Comparison of ENCODE assay signal across 8 cellular contexts in genomic region chr2:120222186-120223033, GRCh38. TPM values are rescaled to one million over a fixed set of nuclear protein-coding genes. Genes with fewer than 3 reads are reported as not detected.
DNase-seq lines count a peak whose midpoint lies in the region; ATAC-seq and TF ChIP-seq lines count a peak whose summit lies in the region.

No MANE protein-coding gene starts in this region.

- CTCF ChIA-PET in HEK293 (lab: Yijun Ruan, JAX) = no interaction called here

- H3K27me3 Mint-ChIP-seq in activated T-helper 2 cell treated with anti-CD3 and anti-CD28 coated beads, Interferon-gamma antibody, Interleukin-2, Interleukin-4, amounts not matched to agents 10 μg/mL and 5 μg/mL and 100 μg/mL, durations not matched to agents 14 hours and 24 hours and 36 hours (ENCODE audit: low read depth) = no peaks in the 10 kb centered on the region
- no peaks in the 10 kb centered on the region for H3K27me3 Mint-ChIP-seq in stimulated activated memory B cell treated with anti-CD40 and anti-IgM and Interleukin-4, amounts not matched to agents 10 μg/mL and 1 μg/mL and 100 μg/mL, for 72 hours

- H3K4me1 Mint-ChIP-seq in activated T-helper 2 cell treated with anti-CD3 and anti-CD28 coated beads, Interferon-gamma antibody, Interleukin-2, Interleukin-4, amounts not matched to agents 10 μg/mL and 5 μg/mL and 100 μg/mL, durations not matched to agents 14 hours and 24 hours and 36 hours (ENCODE audit: low read depth) = peaks cover 50% of the 10 kb centered on the region
- peaks cover 63% of the 10 kb centered on the region for H3K4me1 Mint-ChIP-seq in stimulated activated memory B cell treated with anti-CD40 and anti-IgM and Interleukin-4, amounts not matched to agents 10 μg/mL and 1 μg/mL and 100 μg/mL, for 72 hours

- H3K9me3 Mint-ChIP-seq in activated T-helper 2 cell treated with anti-CD3 and anti-CD28 coated beads, Interferon-gamma antibody, Interleukin-2, Interleukin-4, amounts not matched to agents 10 μg/mL and 5 μg/mL and 100 μg/mL, durations not matched to agents 14 hours and 24 hours and 36 hours = no peaks in the 10 kb centered on the region
- H3K9me3 Mint-ChIP-seq in stimulated activated memory B cell treated with anti-CD40 and anti-IgM and Interleukin-4, amounts not matched to agents 10 μg/mL and 1 μg/mL and 100 μg/mL, for 72 hours = no peaks in the 10 kb centered on the region

- H3K27ac ChIP-seq in HEK293 (ENCODE audit: extremely low read depth, low read depth, low read length) = peak overlapping the region; percentile 81; the same call in 1 of the 2 replicates

- intact Hi-C loops in activated T-helper 2 cell treated with anti-CD3 and anti-CD28 coated beads, Interferon-gamma antibody, Interleukin-2, Interleukin-4, amounts not matched to agents 10 μg/mL and 5 μg/mL and 100 μg/mL, durations not matched to agents 14 hours and 24 hours and 36 hours (cut with micrococcal nuclease) = loop anchor here (1.0 to 5.0 kb wide), 6 partner anchors 10 to 855 kb away; partner anchors contain the start of genes C2orf76, DBI, EPB41L5 and RALB

- DNase-seq in activated T-helper 2 cell treated with anti-CD3 and anti-CD28 coated beads, Interferon-gamma antibody, Interleukin-2, Interleukin-4, amounts not matched to agents 10 μg/mL and 5 μg/mL and 100 μg/mL, durations not matched to agents 14 hours and 24 hours and 36 hours (ENCODE audit: low spot score) = no peak
- no peak for DNase-seq in NCI-H446 treated with DMSO at 0.1 percent for 48 hours (lab: John Stamatoyannopoulos, UW)

- no peak for TF ChIP-seq CTCF in HEK293 (tag by site-specific recombination; IDR thresholded peaks at IDR 0.05)

- H3K27ac Mint-ChIP-seq in activated T-helper 2 cell treated with anti-CD3 and anti-CD28 coated beads, Interferon-gamma antibody, Interleukin-2, Interleukin-4, amounts not matched to agents 10 μg/mL and 5 μg/mL and 100 μg/mL, durations not matched to agents 14 hours and 24 hours and 36 hours = peak overlapping the region; percentile 84
- peak overlapping the region; percentile 88 for H3K27ac Mint-ChIP-seq in stimulated activated memory B cell treated with anti-CD40 and anti-IgM and Interleukin-4, amounts not matched to agents 10 μg/mL and 1 μg/mL and 100 μg/mL, for 72 hours

- H3K4me3 ChIP-seq in HEK293 (ENCODE audit: low read depth, low read length) = peak overlapping the region; percentile 66
- peak overlapping the region; percentile 66; the same call in 1 of the 2 replicates for H3K4me3 ChIP-seq in iPS-18c (ENCODE audit: insufficient read depth, low read depth, low read length)

- POLR2A ChIA-PET in HEK293 (lab: Yijun Ruan, JAX) = interaction anchor here (1.0 to 2.0 kb wide), 8 partner anchors 10 to 30 kb away, joined by 3 to 14 read pairs (median 3); partner anchors contain the start of gene RALB

- H3K4me1 ChIP-seq in HEK293 (ENCODE audit: control insufficient read depth, insufficient read depth, low read length) = no peaks in the 10 kb centered on the region

- H3K36me3 Mint-ChIP-seq in activated T-helper 2 cell treated with anti-CD3 and anti-CD28 coated beads, Interferon-gamma antibody, Interleukin-2, Interleukin-4, amounts not matched to agents 10 μg/mL and 5 μg/mL and 100 μg/mL, durations not matched to agents 14 hours and 24 hours and 36 hours (ENCODE audit: low read depth) = peaks cover 49% of the 10 kb centered on the region
- peaks cover 44% of the 10 kb centered on the region for H3K36me3 Mint-ChIP-seq in stimulated activated memory B cell treated with anti-CD40 and anti-IgM and Interleukin-4, amounts not matched to agents 10 μg/mL and 1 μg/mL and 100 μg/mL, for 72 hours

- H3K4me3 Mint-ChIP-seq in activated T-helper 2 cell treated with anti-CD3 and anti-CD28 coated beads, Interferon-gamma antibody, Interleukin-2, Interleukin-4, amounts not matched to agents 10 μg/mL and 5 μg/mL and 100 μg/mL, durations not matched to agents 14 hours and 24 hours and 36 hours (ENCODE audit: low read depth) = peak overlapping the region; percentile 73
- peak overlapping the region; percentile 85 for H3K4me3 Mint-ChIP-seq in stimulated activated memory B cell treated with anti-CD40 and anti-IgM and Interleukin-4, amounts not matched to agents 10 μg/mL and 1 μg/mL and 100 μg/mL, for 72 hours

- peaks cover 0 to 30% of the 10 kb centered on the region in 2 experiments; a peak in 1 of 3 replicates for H3K36me3 ChIP-seq in HEK293 (ENCODE audit: control insufficient read depth in 2 of 2, insufficient read depth in 1 of 2, low read length in 2 of 2)

- no peaks in the 10 kb centered on the region for H3K9me3 ChIP-seq in HEK293 (ENCODE audit: control insufficient read depth, insufficient read depth, low read depth, low read length)
- H3K9me3 ChIP-seq in iPS-18c (ENCODE audit: control insufficient read depth, insufficient read depth, low read length) = peaks cover 4% of the 10 kb centered on the region

- no peak for ATAC-seq in stimulated activated memory B cell treated with anti-CD40 and anti-IgM and Interleukin-4, amounts not matched to agents 10 μg/mL and 1 μg/mL and 100 μg/mL, for 72 hours
- ATAC-seq in HG03460 (IDR thresholded peaks at IDR 0.05; ENCODE audit: unreplicated experiment) = no peak
- no peak for ATAC-seq in GM19395 (IDR thresholded peaks at IDR 0.05; ENCODE audit: unreplicated experiment)
- no peak for ATAC-seq in HG02840 (IDR thresholded peaks at IDR 0.05; ENCODE audit: low FRiP score, unreplicated experiment)

TF ChIP-seq in HEK293, 187 proteins besides CTCF, POLR2A, EP300 and RAD21:
- TF ChIP-seq GLI4 (tag by site-specific recombination; IDR thresholded peaks at IDR 0.05) = no peak
- TF ChIP-seq SCRT2 (tag by site-specific recombination; IDR thresholded peaks at IDR 0.05) = peak; percentile 56
TF ChIP-seq in HEK293: peak in this region for 1.

RNA-seq across cellular contexts. Expression of gene TMEM185B, which starts 0.8 kb away (rescaled TPM):
- 38.7 and 39.3 TPM in 2 replicates for total RNA-seq in activated T-helper 2 cell treated with anti-CD3 and anti-CD28 coated beads, Interferon-gamma antibody, Interleukin-2, Interleukin-4, amounts not matched to agents 10 μg/mL and 5 μg/mL and 100 μg/mL, durations not matched to agents 14 hours and 24 hours and 36 hours

RNA-seq across cellular contexts. Expression of gene RALB, which starts 30.2 kb away (rescaled TPM):
- 58.4 and 65.0 TPM in 2 replicates for total RNA-seq in activated T-helper 2 cell treated with anti-CD3 and anti-CD28 coated beads, Interferon-gamma antibody, Interleukin-2, Interleukin-4, amounts not matched to agents 10 μg/mL and 5 μg/mL and 100 μg/mL, durations not matched to agents 14 hours and 24 hours and 36 hours
